8 cellular contexts compared by ENCODE assay signal in the genomic region with DNA sequence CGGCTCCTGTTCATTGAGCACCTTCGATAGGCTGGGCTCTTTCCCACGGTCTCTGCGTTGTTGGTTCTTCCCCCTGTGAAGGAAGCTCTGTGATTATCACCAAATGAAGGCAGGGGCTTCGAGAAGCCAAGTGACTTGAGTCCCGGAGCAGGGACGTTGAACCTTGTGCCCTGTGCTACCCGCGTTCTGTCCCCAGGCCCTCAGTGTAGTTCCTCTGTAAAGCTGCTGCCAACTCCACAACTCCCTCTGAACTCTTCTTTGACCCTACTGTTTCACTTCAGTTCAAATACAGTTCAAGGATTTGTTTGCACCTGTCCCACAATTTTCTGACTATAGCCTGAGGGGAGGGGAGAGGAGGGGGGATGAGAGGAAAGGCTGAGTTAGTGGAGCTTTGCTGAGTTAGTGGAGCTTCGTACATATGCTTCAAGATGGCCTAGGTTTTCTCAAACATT. TPM values are rescaled to one million over a fixed set of nuclear protein-coding genes. Genes with fewer than 3 reads are reported as not detected.
A peak's percentile ranks its signal among the peaks of the same experiment; 100 is the strongest.
DNase-seq lines count a peak whose midpoint lies in the region; ATAC-seq and TF ChIP-seq lines count a peak whose summit lies in the region.

No MANE protein-coding gene starts in this region.

- peaks cover 7% of the 10 kb centered on the region; the same call in 1 of the 2 replicates for H3K79me2 ChIP-seq in KMS-11 (ENCODE audit: insufficient read depth, low read depth)

- H3K4me3 Mint-ChIP-seq in brain (peak overlapping the region; percentile 93 to 99 (median 98)), memory B cell (peak overlapping the region; percentile 91)

- H3K4me3 ChIP-seq in KMS-11 (IDR thresholded peaks at IDR 0.05; ENCODE audit: insufficient read depth, low read depth, low read length) (no peak overlapping the region), urinary bladder (ENCODE audit: low read depth, low read length) (peak overlapping the region; percentile 35)

- H3K27ac ChIP-seq in KMS-11 (peak overlapping the region; percentile 93), urinary bladder (ENCODE audit: low read depth) (peak overlapping the region; percentile 90)

- intact Hi-C loops in posterior vena cava (cut with DNase I): loop anchor here (5.0 to 10.0 kb wide), 2 partner anchors 400 to 1097 kb away; partner anchors contain the start of gene TSR2 (in 1 of the 2)

- H3K9ac ChIP-seq in KMS-11: peak overlapping the region; percentile 80

- H3K9me3 Mint-ChIP-seq in brain (peaks cover 0 to 18% (median 0%) of the 10 kb centered on the region in 5 experiments), memory B cell (no peaks in the 10 kb centered on the region)

- H3K36me3 Mint-ChIP-seq in brain: peaks cover 7% of the 10 kb centered on the region
- H3K36me3 Mint-ChIP-seq in memory B cell: peaks cover 3% of the 10 kb centered on the region

- peak; percentile 4 for DNase-seq in GM04503 (ENCODE audit: low read depth)
- no peak for DNase-seq in memory B cell (ENCODE audit: low spot score in 2 of 2)
- DNase-seq in SK-N-DZ (ENCODE audit: low spot score): no peak
- no peak for DNase-seq in posterior vena cava (ENCODE audit: low spot score)

- H3K27me3 Mint-ChIP-seq in brain: peaks cover 12% of the 10 kb centered on the region
- H3K27me3 Mint-ChIP-seq in memory B cell: no peaks in the 10 kb centered on the region

- ATAC-seq in memory B cell (ENCODE audit: low read depth): no peak
- no peak for ATAC-seq in GM19035 (IDR thresholded peaks at IDR 0.05; ENCODE audit: unreplicated experiment)

- no peaks in the 10 kb centered on the region for H3K36me3 ChIP-seq in KMS-11 (ENCODE audit: insufficient read depth)
- H3K36me3 ChIP-seq in urinary bladder (ENCODE audit: insufficient read depth): no peaks in the 10 kb centered on the region

- H2AFZ ChIP-seq in KMS-11 (ENCODE audit: low read depth): peak overlapping the region; percentile 87

- H3K4me1 Mint-ChIP-seq in brain (peaks cover 20% of the 10 kb centered on the region), memory B cell (peaks cover 14% of the 10 kb centered on the region)

- TF ChIP-seq CTCF in KMS-11 (conservative IDR thresholded peaks at IDR 0.05; ENCODE audit: low read depth, low read length) (no peak), brain (conservative IDR thresholded peaks at IDR 0.05) (no peak)

- H3K4me2 ChIP-seq in KMS-11: peak overlapping the region; percentile 86

- H3K4me1 ChIP-seq in KMS-11 (ENCODE audit: low read depth, poor library complexity, severe bottlenecking) (peaks cover 11% of the 10 kb centered on the region), urinary bladder (ENCODE audit: insufficient read depth) (no peaks in the 10 kb centered on the region)

- H3K27me3 ChIP-seq in KMS-11 (ENCODE audit: insufficient read depth, low read depth): no peaks in the 10 kb centered on the region

- H4K20me1 ChIP-seq in KMS-11 (ENCODE audit: insufficient read depth): no peaks in the 10 kb centered on the region

- H3K27ac Mint-ChIP-seq in brain (peak overlapping the region; percentile 98 to 100 (median 99)), memory B cell (peak overlapping the region; percentile 94)

- 3% methylated on average over 10 of the region's 10 CpGs for WGBS in urinary bladder

RNA-seq across cellular contexts. Expression of gene PHF8, which starts 0.6 kb away (rescaled TPM):
- 31.9 TPM for polyA plus RNA-seq in brain (ENCODE audit: insufficient read depth, low read depth, low replicate concordance)
- 20.1 TPM for total RNA-seq in urinary bladder
- polyA plus RNA-seq in urinary bladder: 11.8 TPM
- 13.9 and 18.2 TPM in 2 replicates for polyA plus RNA-seq in SK-N-DZ (2014; cell fraction: cytosol; rRNA removed)
- 12.8 and 64.0 TPM in 2 replicates for polyA plus RNA-seq in SK-N-DZ (2014; cell fraction: nucleus; rRNA removed)
- 10 to 100 TPM; 18.9 to 21.3 TPM for total RNA-seq in posterior vena cava
